In genomic region chr7:1617957-1618356, GRCh38 we compare ENCODE assay signal across 16 cellular contexts. TPM values are rescaled to one million over a fixed set of nuclear protein-coding genes. Genes with fewer than 3 reads are reported as not detected.
DNase-seq lines count a peak whose midpoint lies in the region; ATAC-seq and TF ChIP-seq lines count a peak whose summit lies in the region.
"Had no signal": no experiment of that assay in that cellular context is flagged by ENCODE, and none has a peak within 500 bp of the region (broad histone marks: within the 10 kb centered on the region; RNA-seq: fewer than 3 reads in every experiment).

No MANE protein-coding gene starts in this region.

- H3K4me2 ChIP-seq in osteoblast (ENCODE audit: insufficient read depth, low read length) (no peak overlapping the region), mesendoderm (ENCODE audit: low read length) (no peak overlapping the region)
- H3K4me2 ChIP-seq: BLaER1 had no signal

- no peak overlapping the region for H3K9ac ChIP-seq in mesendoderm (ENCODE audit: low read length)
- H3K9ac ChIP-seq: BLaER1, GM23248 had no signal

- H3K9me3 ChIP-seq in osteoblast (ENCODE audit: low read depth, low read length) = no peaks in the 10 kb centered on the region

- H3K27me3 ChIP-seq in osteoblast (ENCODE audit: insufficient read depth, low read length) (peaks cover 10% of the 10 kb centered on the region), mesendoderm (ENCODE audit: insufficient read depth, low read length, poor library complexity) (no peaks in the 10 kb centered on the region)
- H3K27me3 ChIP-seq: BLaER1 had no signal

- no peak overlapping the region for H3K18ac ChIP-seq in mesendoderm (ENCODE audit: low read length)

- no peak overlapping the region for H2BK15ac ChIP-seq in mesendoderm (replicated peaks; ENCODE audit: low read depth)

- H4K8ac ChIP-seq in mesendoderm (ENCODE audit: low read depth, low read length) = no peak overlapping the region

- H3K36me3 Mint-ChIP-seq in glutamatergic neuron (ENCODE audit: unreplicated experiment) = no peaks in the 10 kb centered on the region
- H3K36me3 Mint-ChIP-seq: CD8-positive, alpha-beta memory T cell; IgD-negative memory B cell had no signal

- H3K27ac ChIP-seq in osteoblast (ENCODE audit: low read depth, low read length) = no peak overlapping the region
- no peak overlapping the region for H3K27ac ChIP-seq in mesendoderm (ENCODE audit: low read depth, low read length)
- H3K27ac ChIP-seq: BLaER1, GM23248 had no signal

- H3K4me1 ChIP-seq in osteoblast (ENCODE audit: insufficient read depth, low read length) = no peaks in the 10 kb centered on the region
- H3K4me1 ChIP-seq in mesendoderm (ENCODE audit: control insufficient read depth, low read depth, low read length) = no peaks in the 10 kb centered on the region
- H3K4me1 ChIP-seq: Caco-2 had no signal

- ATAC-seq in stimulated activated naive CD8-positive, alpha-beta T cell treated with anti-CD3 and anti-CD28 coated beads, Interleukin-15, amount 100 ng/mL, for 72 hours = peak; percentile 52
- ATAC-seq in stimulated activated naive CD8-positive, alpha-beta T cell treated with anti-CD3 and anti-CD28 coated beads, Interleukin-15, Interleukin-2, amounts not matched to agents 100 U/mL and 50 U/mL, for 24 hours = no peak
- no peak for ATAC-seq in left ventricle myocardium superior
- ATAC-seq: GM12878 had no signal

- H3K27ac Mint-ChIP-seq in stimulated activated naive CD8-positive, alpha-beta T cell treated with anti-CD3 and anti-CD28 coated beads, Interleukin-15, amount 100 ng/mL, for 72 hours = no peak overlapping the region
- H3K27ac Mint-ChIP-seq in glutamatergic neuron (ENCODE audit: unreplicated experiment) = peak overlapping the region; percentile 52
- H3K27ac Mint-ChIP-seq: IgD-negative memory B cell had no signal

- H3K23ac ChIP-seq in mesendoderm (ENCODE audit: low read length) = no peak overlapping the region

- H3K9me3 Mint-ChIP-seq in stimulated activated naive CD8-positive, alpha-beta T cell treated with anti-CD3 and anti-CD28 coated beads, Interleukin-15, amount 100 ng/mL, for 72 hours = peaks cover 4 to 18% of the 10 kb centered on the region in 2 donors
- peaks cover 2% of the 10 kb centered on the region for H3K9me3 Mint-ChIP-seq in glutamatergic neuron (ENCODE audit: unreplicated experiment)
- H3K9me3 Mint-ChIP-seq: IgD-negative memory B cell had no signal

- H3K79me1 ChIP-seq in mesendoderm (ENCODE audit: low read length) = no peaks in the 10 kb centered on the region

- no peaks in the 10 kb centered on the region for H4K20me1 ChIP-seq in osteoblast (ENCODE audit: insufficient read depth, low read length)
- H4K20me1 ChIP-seq: BLaER1 had no signal

- H2AFZ ChIP-seq in osteoblast (ENCODE audit: low read length) = no peak overlapping the region
- H2AFZ ChIP-seq: GM23248 had no signal

- H3K4me3 ChIP-seq in osteoblast (ENCODE audit: insufficient read depth, low read length) = no peak overlapping the region
- H3K4me3 ChIP-seq in mesendoderm (ENCODE audit: low read length) = no peak overlapping the region
- H3K4me3 ChIP-seq: BLaER1, GM12878, GM23248 had no signal

- peaks cover 19% of the 10 kb centered on the region for H3K27me3 Mint-ChIP-seq in stimulated activated naive CD8-positive, alpha-beta T cell treated with anti-CD3 and anti-CD28 coated beads, Interleukin-15, amount 100 ng/mL, for 72 hours
- H3K27me3 Mint-ChIP-seq in glutamatergic neuron (ENCODE audit: unreplicated experiment) = peaks cover 3% of the 10 kb centered on the region

- TF ChIP-seq CTCF in glutamatergic neuron (IDR thresholded peaks at IDR 0.05; ENCODE audit: partially characterized antibody, unreplicated experiment) (no peak), osteoblast (IDR thresholded peaks at IDR 0.05; ENCODE audit: extremely low read depth, low read depth, low read length) (no peak)

- H3K4me1 Mint-ChIP-seq in stimulated activated naive CD8-positive, alpha-beta T cell treated with anti-CD3 and anti-CD28 coated beads, Interleukin-15, amount 100 ng/mL, for 72 hours = no peaks in the 10 kb centered on the region
- peaks cover 4% of the 10 kb centered on the region for H3K4me1 Mint-ChIP-seq in glutamatergic neuron (ENCODE audit: low read depth, unreplicated experiment)
- H3K4me1 Mint-ChIP-seq: CD8-positive, alpha-beta memory T cell; IgD-negative memory B cell had no signal

- no peak overlapping the region for H2BK5ac ChIP-seq in mesendoderm (ENCODE audit: low read length)

- no peak overlapping the region for H3K56ac ChIP-seq in mesendoderm (ENCODE audit: low read length)

- H2AK5ac ChIP-seq in mesendoderm (ENCODE audit: low read length) = no peak overlapping the region

- 100% methylated on average over 1 of the region's 8 CpGs for WGBS in mesendoderm (ENCODE audit: extremely low coverage, insufficient coverage, low lambda C conversion rate)

- H2BK120ac ChIP-seq in mesendoderm (ENCODE audit: low read depth, low read length) = no peak overlapping the region

- no peak for DNase-seq in stimulated activated naive CD8-positive, alpha-beta T cell treated with anti-CD3 and anti-CD28 coated beads, Interleukin-15, amount 100 ng/mL, for 72 hours
- DNase-seq in stimulated activated naive CD8-positive, alpha-beta T cell treated with anti-CD3 and anti-CD28 coated beads, Interleukin-15, Interleukin-2, amounts not matched to agents 100 U/mL and 50 U/mL, for 24 hours = no peak
- DNase-seq in glutamatergic neuron (no peak), osteoblast (ENCODE audit: insufficient read length, low spot score, missing footprints) (peak; percentile 34), OCI-M1 (lab: John Stamatoyannopoulos, UW) (no peak), left ventricle myocardium superior (no peak), mesendoderm (no peak)
- DNase-seq: 8988T; AML-193; Caco-2; CD8-positive, alpha-beta memory T cell; DMS53; GM23248 had no signal

- H4K5ac ChIP-seq in mesendoderm (ENCODE audit: low read length) = no peak overlapping the region

- H3K4me3 Mint-ChIP-seq in stimulated activated naive CD8-positive, alpha-beta T cell treated with anti-CD3 and anti-CD28 coated beads, Interleukin-15, amount 100 ng/mL, for 72 hours = no peak overlapping the region
- H3K4me3 Mint-ChIP-seq in glutamatergic neuron (ENCODE audit: unreplicated experiment) = no peak overlapping the region
- H3K4me3 Mint-ChIP-seq: CD8-positive, alpha-beta memory T cell had no signal

- H3K79me2 ChIP-seq in osteoblast (ENCODE audit: insufficient read depth, low read length) = no peaks in the 10 kb centered on the region
- H3K79me2 ChIP-seq in mesendoderm (ENCODE audit: control insufficient read depth, insufficient read depth, low read length) = no peaks in the 10 kb centered on the region

- H3K4ac ChIP-seq in mesendoderm (ENCODE audit: low read depth, low read length) = no peak overlapping the region

- H3K36me3 ChIP-seq in osteoblast (ENCODE audit: insufficient read depth, low read length) (no peaks in the 10 kb centered on the region), mesendoderm (ENCODE audit: control insufficient read depth, insufficient read depth, low read length) (no peaks in the 10 kb centered on the region)
- H3K36me3 ChIP-seq: BLaER1 had no signal

- intact Hi-C loops in left ventricle myocardium superior (cut with micrococcal nuclease) = no loop called here

RNA-seq across cellular contexts. Expression of gene PSMG3, which starts 48.1 kb away (rescaled TPM):
- 56.6 TPM for total RNA-seq in glutamatergic neuron (ENCODE audit: unreplicated experiment)
- 32.1 and 38.7 TPM in 2 replicates for total RNA-seq in osteoblast
- total RNA-seq in left ventricle myocardium superior = 11.8 TPM
- polyA plus RNA-seq in mesendoderm (2013, experiment 1 of 2) = 13.5 TPM
- 12.9 TPM for polyA plus RNA-seq in mesendoderm (2013, experiment 2 of 2)

RNA-seq across cellular contexts. Expression of gene ELFN1, which starts 52.1 kb away (rescaled TPM):
- total RNA-seq in glutamatergic neuron (ENCODE audit: unreplicated experiment) (40.0 TPM), osteoblast (12.7 and 14.1 TPM in 2 replicates), left ventricle myocardium superior (12.0 TPM)
- 0.86 TPM for polyA plus RNA-seq in mesendoderm (2013, experiment 1 of 2)
- 0.85 TPM for polyA plus RNA-seq in mesendoderm (2013, experiment 2 of 2)
- total RNA-seq: GM12878 had no signal
